ENCODE assay signal across 8 cellular contexts in genomic region chr1:203006948-203007871, GRCh38. TPM values are rescaled to one million over a fixed set of nuclear protein-coding genes. Genes with fewer than 3 reads are reported as not detected.
DNase-seq lines count a peak whose midpoint lies in the region; ATAC-seq, FAIRE-seq and TF ChIP-seq lines count a peak whose summit lies in the region.

Gene TMEM183A, plus strand, starts transcription at chr1:203007374. Its CDS starts 92 bp downstream, at chr1:203007466.

- WGBS in esophagus muscularis mucosa: under 1% methylated on average over 23 of the region's 78 CpGs

- peak; percentile 96 for ATAC-seq in GM21737 (IDR thresholded peaks at IDR 0.05; ENCODE audit: unreplicated experiment)
- ATAC-seq in activated T-cell treated with anti-CD3 and anti-CD28 coated beads, Interleukin-2, amount 50 U/mL, for 72 hours (replicated peaks in 1 of 2): peak; percentile 91 to 93

- peak within 1 kb of the TSS; percentile 95 for H3K27ac Mint-ChIP-seq in activated T-cell treated with anti-CD3 and anti-CD28 coated beads, Interleukin-2, amount 50 U/mL, for 72 hours

- TF ChIP-seq CTCF in esophagus muscularis mucosa (IDR thresholded peaks at IDR 0.05): peak in 1 of 3 experiments; percentile 9

- H3K4me3 ChIP-seq in esophagus muscularis mucosa: peak within 1 kb of the TSS; percentile 68 to 97 (median 76)
- peak within 1 kb of the TSS; percentile 93 to 94 for H3K4me3 ChIP-seq in muscle layer of duodenum (ENCODE audit: low read depth in 1 of 2, low read length in 2 of 2)

- TF ChIP-seq POLR2A in esophagus muscularis mucosa (IDR thresholded peaks at IDR 0.05; ENCODE audit: low read depth): peak; percentile 86

- H3K36me3 ChIP-seq in KOPT-K1 (ENCODE audit: insufficient read depth, low read length) (peaks cover 37% of the 10 kb centered on the region), esophagus muscularis mucosa (peaks cover 5 to 37% (median 30%) of the 10 kb centered on the region in 4 donors), muscle layer of duodenum (ENCODE audit: control insufficient read depth in 1 of 2, insufficient read depth in 2 of 2, low read length in 2 of 2) (peaks cover 18 to 21% of the 10 kb centered on the region in 2 donors)

- H3K36me3 Mint-ChIP-seq in activated T-cell treated with anti-CD3 and anti-CD28 coated beads, Interleukin-2, amount 50 U/mL, for 72 hours (ENCODE audit: insufficient read depth in 2 of 2): peaks cover 5 to 16% of the 10 kb centered on the region in 2 donors

- no peaks in the 10 kb centered on the region for H3K9me3 Mint-ChIP-seq in activated T-cell treated with anti-CD3 and anti-CD28 coated beads, Interleukin-2, amount 50 U/mL, for 72 hours

- intact Hi-C loops in esophagus muscularis mucosa (cut with DNase I): loop anchor here (5.0 kb wide), 1 partner anchor 40 kb away; the partner anchor contains the start of gene CYB5R1

- peaks cover 30% of the 10 kb centered on the region for H3K4me1 Mint-ChIP-seq in activated T-cell treated with anti-CD3 and anti-CD28 coated beads, Interleukin-2, amount 50 U/mL, for 72 hours (ENCODE audit: low read depth)

- H3K4me1 ChIP-seq in esophagus muscularis mucosa (peaks cover 10 to 31% (median 28%) of the 10 kb centered on the region in 4 donors), muscle layer of duodenum (ENCODE audit: control insufficient read depth in 1 of 2, insufficient read depth in 2 of 2, low read length in 2 of 2) (peaks cover 8 to 28% of the 10 kb centered on the region in 2 donors)

- H3K27me3 ChIP-seq in esophagus muscularis mucosa: no peaks in the 10 kb centered on the region
- H3K27me3 ChIP-seq in muscle layer of duodenum (ENCODE audit: low read depth, low read length): no peaks in the 10 kb centered on the region

- no peaks in the 10 kb centered on the region for H3K27me3 Mint-ChIP-seq in activated T-cell treated with anti-CD3 and anti-CD28 coated beads, Interleukin-2, amount 50 U/mL, for 72 hours (ENCODE audit: low read depth)

- peak within 1 kb of the TSS; percentile 70 for H3K27ac ChIP-seq in KOPT-K1 (ENCODE audit: low read depth, low read length, poor library complexity, severe bottlenecking)
- H3K27ac ChIP-seq in esophagus muscularis mucosa (replicated peaks in 1 of 4): peak within 1 kb of the TSS; percentile 86 to 96 (median 92)
- peak within 1 kb of the TSS; percentile 99 for H3K27ac ChIP-seq in muscle layer of duodenum (ENCODE audit: low read length)

- no peaks in the 10 kb centered on the region for H3K9me3 ChIP-seq in KOPT-K1 (ENCODE audit: insufficient read depth, low read length, poor library complexity, severe bottlenecking)
- no peaks in the 10 kb centered on the region for H3K9me3 ChIP-seq in esophagus muscularis mucosa
- H3K9me3 ChIP-seq in muscle layer of duodenum (ENCODE audit: control insufficient read depth in 1 of 2, low read length in 2 of 2): no peaks in the 10 kb centered on the region

- peak; percentile 84 for FAIRE-seq in RCC 7860 (lab: Jason Lieb, UNC)

- H3K4me3 Mint-ChIP-seq in activated T-cell treated with anti-CD3 and anti-CD28 coated beads, Interleukin-2, amount 50 U/mL, for 72 hours: peak within 1 kb of the TSS; percentile 83 to 84

- TF ChIP-seq EP300 in esophagus muscularis mucosa (IDR thresholded peaks at IDR 0.05): no peak

- DNase-seq in DMS53 treated with DMSO at 0.1 percent for 48 hours (lab: John Stamatoyannopoulos, UW; ENCODE audit: unreplicated experiment) (peak; percentile 98), RCC 7860 (ENCODE audit: low spot score) (peak; percentile 92), esophagus muscularis mucosa (ENCODE audit: extremely low spot score) (peak; percentile 99)
- DNase-seq in activated T-cell treated with anti-CD3 and anti-CD28 coated beads, Interleukin-2, amount 50 U/mL, for 72 hours: peak; percentile 95 to 96
- DNase-seq in stimulated activated CD8-positive, alpha-beta memory T cell treated with anti-CD3 and anti-CD28 coated beads, Interleukin-7, amount 100 ng/mL, for 4 hours (ENCODE audit: low read depth in 2 of 2): peak; percentile 92 to 95

RNA-seq across cellular contexts. Expression of gene TMEM183A, which starts in this region (rescaled TPM):
- total RNA-seq in activated T-cell treated with anti-CD3 and anti-CD28 coated beads, Interleukin-2, amount 50 U/mL, for 72 hours: 10 to 100 TPM; 63.8 to 80.7 TPM
- 10 to 100 TPM; 69.0 to 93.9 (median 87.6) TPM for total RNA-seq in esophagus muscularis mucosa

Comparison
In these comparisons a context has a peak if more than half of its experiments do, and no peak if none do; other contexts are left out.
1. Peak in every context shown above with its lines: DNase-seq, ATAC-seq, H3K4me3 ChIP-seq and H3K27ac ChIP-seq.